26 cellular contexts compared by ENCODE assay signal in genomic region chr5:6473284-6473683, GRCh38. TPM values are rescaled to one million over a fixed set of nuclear protein-coding genes. Genes with fewer than 3 reads are reported as not detected.
DNase-seq lines count a peak whose midpoint lies in the region; ATAC-seq, FAIRE-seq and TF ChIP-seq lines count a peak whose summit lies in the region.
"Had no signal": no experiment of that assay in that cellular context is flagged by ENCODE, and none has a peak within 500 bp of the region (broad histone marks: within the 10 kb centered on the region; RNA-seq: fewer than 3 reads in every experiment).

No MANE protein-coding gene starts in this region.

- peaks cover 21% of the 10 kb centered on the region for H3K27me3 Mint-ChIP-seq in endodermal cell (ENCODE audit: insufficient read depth)
- peaks cover 53% of the 10 kb centered on the region for H3K27me3 Mint-ChIP-seq in stimulated activated memory B cell treated with anti-CD40 and anti-IgM and Interleukin-4, amounts not matched to agents 10 μg/mL and 1 μg/mL and 100 μg/mL, for 72 hours
- H3K27me3 Mint-ChIP-seq in activated CD4-positive, alpha-beta T cell treated with anti-CD3 and anti-CD28 coated beads, Interleukin-2, amount 10 ng/mL, durations not matched to agents 24 days and 14 days = peaks cover 5% of the 10 kb centered on the region

- H3K27me3 ChIP-seq in right atrium auricular region (no peaks in the 10 kb centered on the region), endodermal cell (ENCODE audit: control insufficient read depth, insufficient read depth, low read length, poor library complexity, severe bottlenecking) (peaks cover 32% of the 10 kb centered on the region)
- H3K27me3 ChIP-seq: MG63 had no signal

- TF ChIP-seq CTCF in right atrium auricular region (IDR thresholded peaks at IDR 0.05) (no peak), endodermal cell (conservative IDR thresholded peaks at IDR 0.05) (no peak)

- WGBS in endodermal cell (ENCODE audit: insufficient coverage in 1 of 2, insufficient read length in 1 of 2), 2 experiments = 92 to 93% methylated on average over 5 to 6 of the region's 6 CpGs

- no peak overlapping the region for H3K9ac ChIP-seq in endodermal cell (ENCODE audit: extremely low read depth, low read length, poor library complexity, severe bottlenecking)

- H3K4me3 ChIP-seq in right atrium auricular region (no peak overlapping the region), endodermal cell (ENCODE audit: low read length) (no peak overlapping the region)
- H3K4me3 ChIP-seq: MG63, SK-N-MC had no signal

- H3K9me3 Mint-ChIP-seq in endodermal cell = peaks cover 5% of the 10 kb centered on the region
- H3K9me3 Mint-ChIP-seq in stimulated activated memory B cell treated with anti-CD40 and anti-IgM and Interleukin-4, amounts not matched to agents 10 μg/mL and 1 μg/mL and 100 μg/mL, for 72 hours = peaks cover 4% of the 10 kb centered on the region
- H3K9me3 Mint-ChIP-seq in activated CD4-positive, alpha-beta T cell treated with anti-CD3 and anti-CD28 coated beads, Interleukin-2, amount 10 ng/mL, durations not matched to agents 24 days and 14 days = no peaks in the 10 kb centered on the region

- H3K4me1 Mint-ChIP-seq in endodermal cell = no peaks in the 10 kb centered on the region
- H3K4me1 Mint-ChIP-seq in stimulated activated memory B cell treated with anti-CD40 and anti-IgM and Interleukin-4, amounts not matched to agents 10 μg/mL and 1 μg/mL and 100 μg/mL, for 72 hours = no peaks in the 10 kb centered on the region
- no peaks in the 10 kb centered on the region for H3K4me1 Mint-ChIP-seq in activated CD4-positive, alpha-beta T cell treated with anti-CD3 and anti-CD28 coated beads, Interleukin-2, amount 10 ng/mL, durations not matched to agents 24 days and 14 days
- H3K4me1 Mint-ChIP-seq: B cell, CD14-positive monocyte had no signal

- H3K27ac Mint-ChIP-seq in endodermal cell = no peak overlapping the region
- no peak overlapping the region for H3K27ac Mint-ChIP-seq in stimulated activated memory B cell treated with anti-CD40 and anti-IgM and Interleukin-4, amounts not matched to agents 10 μg/mL and 1 μg/mL and 100 μg/mL, for 72 hours
- no peak overlapping the region for H3K27ac Mint-ChIP-seq in activated CD4-positive, alpha-beta T cell treated with anti-CD3 and anti-CD28 coated beads, Interleukin-2, amount 10 ng/mL, durations not matched to agents 24 days and 14 days
- H3K27ac Mint-ChIP-seq: B cell, CD14-positive monocyte had no signal

- ATAC-seq in Right ventricle myocardium superior (ENCODE audit: poor library complexity) (peak; percentile 77), HG03457 (IDR thresholded peaks at IDR 0.05; ENCODE audit: unreplicated experiment) (no peak)
- ATAC-seq in stimulated activated memory B cell treated with anti-CD40 and anti-IgM and Interleukin-4, amounts not matched to agents 10 μg/mL and 1 μg/mL and 100 μg/mL, for 72 hours = peak; percentile 32

- intact Hi-C loops in Right ventricle myocardium superior (cut with DNase I) = no loop called here
- intact Hi-C loops in activated CD4-positive, alpha-beta T cell treated with anti-CD3 and anti-CD28 coated beads, Interleukin-2, amount 10 ng/mL, durations not matched to agents 24 days and 14 days (cut with micrococcal nuclease) = no loop called here

- no peak for DNase-seq in Right ventricle myocardium superior
- no peak for DNase-seq in right atrium auricular region (ENCODE audit: low spot score)
- DNase-seq in endodermal cell = peak; percentile 32
- DNase-seq in activated CD4-positive, alpha-beta T cell treated with anti-CD3 and anti-CD28 coated beads for 4 hours = no peak
- DNase-seq in activated CD4-positive, alpha-beta T cell treated with anti-CD3 and anti-CD28 coated beads, Interleukin-2, amount 10 ng/mL, durations not matched to agents 24 days and 14 days = no peak
- DNase-seq: GF-D8, GOT3, HCEC 1CT, MG63, NCI-H1092, NCI-H1436, NCI-H1930, NCI-H2171 treated with DMSO at 0.1 percent for 48 hours, NCI-H446, NCI-H526, SHP77 had no signal

- peaks cover 0 to 5% of the 10 kb centered on the region in 2 donors for H3K9me3 ChIP-seq in right atrium auricular region
- no peaks in the 10 kb centered on the region for H3K9me3 ChIP-seq in endodermal cell (ENCODE audit: control insufficient read depth, low read length)
- H3K9me3 ChIP-seq: MG63 had no signal

- H3K4me1 ChIP-seq in right atrium auricular region = no peaks in the 10 kb centered on the region
- H3K4me1 ChIP-seq in endodermal cell (ENCODE audit: control insufficient read depth, insufficient read depth, low read length) = no peaks in the 10 kb centered on the region

- no peak overlapping the region for H3K4me3 Mint-ChIP-seq in endodermal cell
- H3K4me3 Mint-ChIP-seq in stimulated activated memory B cell treated with anti-CD40 and anti-IgM and Interleukin-4, amounts not matched to agents 10 μg/mL and 1 μg/mL and 100 μg/mL, for 72 hours = no peak overlapping the region
- no peak overlapping the region for H3K4me3 Mint-ChIP-seq in activated CD4-positive, alpha-beta T cell treated with anti-CD3 and anti-CD28 coated beads, Interleukin-2, amount 10 ng/mL, durations not matched to agents 24 days and 14 days
- H3K4me3 Mint-ChIP-seq: B cell, CD14-positive monocyte had no signal

- no peaks in the 10 kb centered on the region for H3K36me3 Mint-ChIP-seq in endodermal cell (ENCODE audit: low read depth)
- no peaks in the 10 kb centered on the region for H3K36me3 Mint-ChIP-seq in stimulated activated memory B cell treated with anti-CD40 and anti-IgM and Interleukin-4, amounts not matched to agents 10 μg/mL and 1 μg/mL and 100 μg/mL, for 72 hours
- no peaks in the 10 kb centered on the region for H3K36me3 Mint-ChIP-seq in activated CD4-positive, alpha-beta T cell treated with anti-CD3 and anti-CD28 coated beads, Interleukin-2, amount 10 ng/mL, durations not matched to agents 24 days and 14 days (ENCODE audit: low read depth)
- H3K36me3 Mint-ChIP-seq: CD14-positive monocyte had no signal

- peak; percentile 96 for FAIRE-seq in islet of Langerhans (lab: Jason Lieb, UNC)
- FAIRE-seq: A204.1, RCC 7860 had no signal

- H3K36me3 ChIP-seq in right atrium auricular region (no peaks in the 10 kb centered on the region), endodermal cell (ENCODE audit: control insufficient read depth, insufficient read depth, low read length) (no peaks in the 10 kb centered on the region)
- H3K36me3 ChIP-seq: MG63 had no signal

- H3K27ac ChIP-seq in right atrium auricular region = no peak overlapping the region
- H3K27ac ChIP-seq in endodermal cell (ENCODE audit: low read depth, low read length) = no peak overlapping the region
- H3K27ac ChIP-seq: SK-N-MC had no signal

RNA-seq across cellular contexts. Expression of gene UBE2QL1, which starts 24.6 kb away (rescaled TPM):
- total RNA-seq in Right ventricle myocardium superior = 22.8 TPM
- total RNA-seq in right atrium auricular region = 10 to 100 TPM in 1 of 2 donors, 1 to 10 TPM in 1; 9.1 to 10.8 TPM
- under 1 TPM in 1 of 2 donors, not detected in 1; 0.11 TPM for total RNA-seq in endodermal cell
- polyA plus RNA-seq in endodermal cell (2013, experiment 1 of 2) = 5.6 TPM
- 5.7 TPM for polyA plus RNA-seq in endodermal cell (2013, experiment 2 of 2)
- total RNA-seq in activated CD4-positive, alpha-beta T cell treated with anti-CD3 and anti-CD28 coated beads, Interleukin-2, amount 10 ng/mL, durations not matched to agents 24 days and 14 days = 0.54 and 0.77 TPM in 2 replicates
- total RNA-seq: LHCN-M2, OCI-LY7 had no signal
- polyA plus RNA-seq: CD14-positive monocyte had no signal
